ENCODE assay signal across 9 cellular contexts in the genomic region with DNA sequence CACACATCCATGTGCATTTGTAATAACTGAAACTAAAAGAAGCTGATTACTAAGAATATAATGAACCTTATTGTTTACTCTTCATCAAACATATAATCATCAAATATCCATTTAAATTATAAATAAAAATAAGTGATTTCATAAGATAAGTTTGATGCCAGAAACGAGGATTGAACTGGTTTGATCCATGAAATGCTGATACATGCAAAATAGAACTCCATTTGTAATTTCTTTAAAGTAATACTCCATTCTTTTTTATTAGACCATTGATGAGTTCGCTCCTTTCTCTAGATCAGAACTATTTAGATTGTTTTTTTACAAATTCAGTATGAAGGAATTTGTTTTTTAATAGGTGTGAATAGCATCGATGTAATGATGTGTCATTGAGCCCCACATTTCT. TPM values are rescaled to one million over a fixed set of nuclear protein-coding genes. Genes with fewer than 3 reads are reported as not detected.
"Had no signal": no experiment of that assay in that cellular context is flagged by ENCODE, and none has a peak within 500 bp of the region (broad histone marks: within the 10 kb centered on the region; RNA-seq: fewer than 3 reads in every experiment).

No MANE protein-coding gene starts in this region.

- DNase-seq: GM23248, GOT3, H7, HFFc6, KG1 had no signal

- H3K9me3 ChIP-seq: HAP-1 had no signal

- H3K4me3 Mint-ChIP-seq: HFFc6, IgD-negative memory B cell had no signal

- H3K27me3 Mint-ChIP-seq: IgD-negative memory B cell had no signal

- H3K4me1 Mint-ChIP-seq: IgD-negative memory B cell had no signal

- H3K36me3 Mint-ChIP-seq: IgD-negative memory B cell had no signal

- H3K4me3 ChIP-seq: GM23248, HAP-1 had no signal

- H3K9ac ChIP-seq: GM23248 had no signal

- H3K27ac ChIP-seq: GM23248, HL-60 had no signal

- H3K27ac Mint-ChIP-seq: HFFc6, IgD-negative memory B cell had no signal

- H2AFZ ChIP-seq: GM23248 had no signal

- H3K36me3 ChIP-seq: HAP-1 had no signal

- ATAC-seq: HCT116 had no signal

RNA-seq across cellular contexts. Expression of a gene that starts 57.6 kb away (rescaled TPM):
- total RNA-seq: GM23248 had no signal
